In the genomic region with DNA sequence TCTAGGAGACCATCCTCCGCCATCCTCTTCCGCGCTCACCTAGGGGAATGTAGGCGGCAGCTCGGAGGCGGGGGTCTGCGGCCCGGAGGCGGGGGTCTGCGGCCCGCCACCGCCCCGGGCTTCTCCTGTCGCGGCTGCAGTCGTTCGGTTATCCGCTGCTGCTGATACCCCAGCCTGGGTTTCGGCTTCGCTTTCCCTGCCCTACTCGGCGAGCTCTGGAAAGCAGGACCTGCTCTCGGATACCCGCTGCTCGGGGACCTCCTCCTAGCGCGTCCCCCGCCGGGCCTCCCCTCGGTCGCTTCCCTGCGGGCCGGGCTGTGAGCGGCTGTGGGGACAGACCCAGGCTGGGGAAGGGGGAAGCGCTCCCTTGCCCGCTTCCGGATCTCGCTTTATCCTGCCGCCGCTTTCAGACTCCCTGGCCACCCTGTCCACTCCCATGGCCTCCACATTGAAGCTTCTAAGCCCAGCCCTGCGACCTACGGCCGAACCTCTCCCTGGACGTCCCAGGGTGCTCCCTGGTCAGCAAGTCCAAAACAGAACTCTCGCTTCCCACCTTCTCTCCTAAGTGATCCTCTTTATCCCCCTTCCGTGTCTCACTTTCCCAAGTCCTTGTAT, we compare ENCODE assay signal across 1 cellular context.
TF ChIP-seq lines count a peak whose summit lies in the region.

No MANE protein-coding gene starts in this region.

TF ChIP-seq in HEK293, 187 proteins besides CTCF, POLR2A, EP300 and RAD21 (continued from another document):
- TF ChIP-seq, protein P1, sequence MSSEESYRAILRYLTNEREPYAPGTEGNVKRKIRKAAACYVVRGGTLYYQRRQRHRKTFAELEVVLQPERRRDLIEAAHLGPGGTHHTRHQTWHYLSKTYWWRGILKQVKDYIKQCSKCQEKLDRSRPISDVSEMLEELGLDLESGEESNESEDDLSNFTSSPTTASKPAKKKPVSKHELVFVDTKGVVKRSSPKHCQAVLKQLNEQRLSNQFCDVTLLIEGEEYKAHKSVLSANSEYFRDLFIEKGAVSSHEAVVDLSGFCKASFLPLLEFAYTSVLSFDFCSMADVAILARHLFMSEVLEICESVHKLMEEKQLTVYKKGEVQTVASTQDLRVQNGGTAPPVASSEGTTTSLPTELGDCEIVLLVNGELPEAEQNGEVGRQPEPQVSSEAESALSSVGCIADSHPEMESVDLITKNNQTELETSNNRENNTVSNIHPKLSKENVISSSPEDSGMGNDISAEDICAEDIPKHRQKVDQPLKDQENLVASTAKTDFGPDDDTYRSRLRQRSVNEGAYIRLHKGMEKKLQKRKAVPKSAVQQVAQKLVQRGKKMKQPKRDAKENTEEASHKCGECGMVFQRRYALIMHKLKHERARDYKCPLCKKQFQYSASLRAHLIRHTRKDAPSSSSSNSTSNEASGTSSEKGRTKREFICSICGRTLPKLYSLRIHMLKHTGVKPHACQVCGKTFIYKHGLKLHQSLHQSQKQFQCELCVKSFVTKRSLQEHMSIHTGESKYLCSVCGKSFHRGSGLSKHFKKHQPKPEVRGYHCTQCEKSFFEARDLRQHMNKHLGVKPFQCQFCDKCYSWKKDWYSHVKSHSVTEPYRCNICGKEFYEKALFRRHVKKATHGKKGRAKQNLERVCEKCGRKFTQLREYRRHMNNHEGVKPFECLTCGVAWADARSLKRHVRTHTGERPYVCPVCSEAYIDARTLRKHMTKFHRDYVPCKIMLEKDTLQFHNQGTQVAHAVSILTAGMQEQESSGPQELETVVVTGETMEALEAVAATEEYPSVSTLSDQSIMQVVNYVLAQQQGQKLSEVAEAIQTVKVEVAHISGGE (tag by site-specific recombination; conservative IDR thresholded peaks at IDR 0.05; ENCODE audit: low read depth), result peak; percentile 43
- TF ChIP-seq ZBTB20 (tag by site-specific recombination; IDR thresholded peaks at IDR 0.05) (peak; percentile 13; the same call in 1 of the 2 replicates), MEIS1 (CRISPR knock-in tag; IDR thresholded peaks at IDR 0.05; ENCODE audit: borderline replicate concordance) (no peak), ZNF184 (tag by site-specific recombination; IDR thresholded peaks at IDR 0.05) (no peak), GLIS1 (tag by site-specific recombination; IDR thresholded peaks at IDR 0.05) (peak; percentile 31), ZNF660 (tag by site-specific recombination; IDR thresholded peaks at IDR 0.05) (no peak), SCRT2 (tag by site-specific recombination; IDR thresholded peaks at IDR 0.05) (no peak), GLIS2 (tag by site-specific recombination; IDR thresholded peaks at IDR 0.05) (peak; percentile 82)
